In genomic region chr13:40590112-40590862, GRCh38 we compare ENCODE assay signal across 10 cellular contexts.
DNase-seq lines count a peak whose midpoint lies in the region; ATAC-seq, FAIRE-seq and TF ChIP-seq lines count a peak whose summit lies in the region.
"Had no signal": no experiment of that assay in that cellular context is flagged by ENCODE, and none has a peak within 500 bp of the region (broad histone marks: within the 10 kb centered on the region; RNA-seq: fewer than 3 reads in every experiment).

No MANE protein-coding gene starts in this region.

- H3K27me3 ChIP-seq in endothelial cell of umbilical vein (ENCODE audit: control insufficient read depth in 2 of 2, insufficient read depth in 2 of 2, low read length in 2 of 2) (no peaks in the 10 kb centered on the region), sigmoid colon (no peaks in the 10 kb centered on the region)

- no peak overlapping the region for H3K4me3 ChIP-seq in endothelial cell of umbilical vein (replicated peaks in 1 of 3; ENCODE audit: insufficient read depth in 1 of 3, low read depth in 1 of 3, low read length in 3 of 3)
- H3K4me3 ChIP-seq in sigmoid colon, result no peak overlapping the region

- no peaks in the 10 kb centered on the region for H3K9me3 ChIP-seq in endothelial cell of umbilical vein (replicated peaks; ENCODE audit: control insufficient read depth, insufficient read depth, low read length)
- H3K9me3 ChIP-seq in sigmoid colon, result no peaks in the 10 kb centered on the region

- H4K20me1 ChIP-seq in endothelial cell of umbilical vein (replicated peaks; ENCODE audit: control insufficient read depth, extremely low read depth, insufficient read depth, low read length), result peaks cover 3% of the 10 kb centered on the region

- peak overlapping the region; percentile 87 for H3K27ac ChIP-seq in endothelial cell of umbilical vein (ENCODE audit: insufficient read depth, low read depth, low read length)
- peak overlapping the region in 3 of 4 donors; percentile 29 to 44 (median 33) for H3K27ac ChIP-seq in sigmoid colon
- no peak overlapping the region for H3K27ac ChIP-seq in substantia nigra (ENCODE audit: low read depth, low read length, poor library complexity, severe bottlenecking)

- H3K9me1 ChIP-seq in endothelial cell of umbilical vein (replicated peaks; ENCODE audit: control insufficient read depth, extremely low read depth, insufficient read depth, low read length), result no peaks in the 10 kb centered on the region

- FAIRE-seq in endothelial cell of umbilical vein (lab: Jason Lieb, UNC), result no peak

- TF ChIP-seq CTCF in endothelial cell of umbilical vein (IDR thresholded peaks at IDR 0.05; ENCODE audit: extremely low read depth in 1 of 2, insufficient read depth in 1 of 2, low read depth in 1 of 2, low read length in 2 of 2), result no peak
- TF ChIP-seq CTCF in sigmoid colon (IDR thresholded peaks at IDR 0.05), result no peak

- peak; percentile 15 for ATAC-seq in GM18867 (IDR thresholded peaks at IDR 0.05; ENCODE audit: unreplicated experiment)

- no peak for TF ChIP-seq EP300 in sigmoid colon (IDR thresholded peaks at IDR 0.05)

- H3K4me1 ChIP-seq in endothelial cell of umbilical vein (ENCODE audit: control insufficient read depth, extremely low read depth, insufficient read depth, low read length), result peaks cover 61% of the 10 kb centered on the region
- H3K4me1 ChIP-seq in sigmoid colon, result peaks cover 0 to 75% (median 61%) of the 10 kb centered on the region in 4 donors

- no peak overlapping the region for H2AFZ ChIP-seq in endothelial cell of umbilical vein (ENCODE audit: low read depth, low read length)

- peak overlapping the region; percentile 66 for H3K4me2 ChIP-seq in endothelial cell of umbilical vein (ENCODE audit: insufficient read depth, low read length)

- H3K79me2 ChIP-seq in endothelial cell of umbilical vein (ENCODE audit: control insufficient read depth, insufficient read depth, low read length), result peaks cover 84% of the 10 kb centered on the region

- peak overlapping the region; percentile 30 for H3K9ac ChIP-seq in endothelial cell of umbilical vein (replicated peaks; ENCODE audit: extremely low read depth, insufficient read depth, low read length)

- TSS peak; percentile 10 for BruUV-seq in endothelial cell of umbilical vein (replicated peaks; lab: Mats Ljungman, UMichigan)

- DNase-seq in NAMALWA (ENCODE audit: low spot score) (peak; percentile 38), endothelial cell of umbilical vein (ENCODE audit: low read depth, low spot score) (no peak), sigmoid colon (no peak), HuH-7 (ENCODE audit: low spot score) (no peak), retina (no peak), substantia nigra (lab: John Stamatoyannopoulos, UW) (no peak), HK-2 (ENCODE audit: unreplicated experiment) (no peak)
- DNase-seq: DND-41, erythroblast had no signal

- intact Hi-C loops in endothelial cell of umbilical vein (cut with micrococcal nuclease), result no loop called here
- intact Hi-C loops in sigmoid colon (cut with DNase I), result loop anchor here (10.0 kb wide), 1 partner anchor 155 kb away; no protein-coding TSS in a partner anchor

- 87 to 95% methylated on average over 8 of the region's 8 CpGs for WGBS in sigmoid colon, 2 donors

- TF ChIP-seq POLR2A in endothelial cell of umbilical vein (IDR thresholded peaks at IDR 0.05; ENCODE audit: low read depth, low read length), result no peak
- TF ChIP-seq POLR2A in sigmoid colon (IDR thresholded peaks at IDR 0.05), result no peak

- CTCF ChIA-PET in endothelial cell of umbilical vein (lab: Charles Lee), result interaction anchor here (0.6 to 1.3 kb wide), 8 partner anchors 13 to 140 kb away, joined by 3 to 5 read pairs (median 4); no protein-coding TSS in a partner anchor

- no peaks in the 10 kb centered on the region for H3K36me3 ChIP-seq in endothelial cell of umbilical vein (ENCODE audit: control insufficient read depth in 2 of 2, extremely low read depth in 1 of 2, insufficient read depth in 2 of 2, low read length in 2 of 2)
- H3K36me3 ChIP-seq in sigmoid colon, result no peaks in the 10 kb centered on the region

- POLR2A ChIA-PET in endothelial cell of umbilical vein (lab: Charles Lee), result interaction anchor here (1.1 kb wide), 1 partner anchor 26 kb away, joined by 5 read pairs; no protein-coding TSS in a partner anchor

- dilution Hi-C loops in endothelial cell of umbilical vein (cut with MboI; ENCODE audit: extremely low pct_ligation_motif_present, low sequenced_read_pairs), result no loop called here

TF ChIP-seq in endothelial cell of umbilical vein, 7 proteins besides CTCF, POLR2A, EP300 and RAD21:
- TF ChIP-seq FOS (IDR thresholded peaks at IDR 0.05; ENCODE audit: borderline replicate concordance, insufficient read depth, low read length) (no peak), GATA2 (IDR thresholded peaks at IDR 0.05; ENCODE audit: insufficient read depth, insufficient read length, low read depth, low read length) (peak; percentile 44)
